In the genomic region with DNA sequence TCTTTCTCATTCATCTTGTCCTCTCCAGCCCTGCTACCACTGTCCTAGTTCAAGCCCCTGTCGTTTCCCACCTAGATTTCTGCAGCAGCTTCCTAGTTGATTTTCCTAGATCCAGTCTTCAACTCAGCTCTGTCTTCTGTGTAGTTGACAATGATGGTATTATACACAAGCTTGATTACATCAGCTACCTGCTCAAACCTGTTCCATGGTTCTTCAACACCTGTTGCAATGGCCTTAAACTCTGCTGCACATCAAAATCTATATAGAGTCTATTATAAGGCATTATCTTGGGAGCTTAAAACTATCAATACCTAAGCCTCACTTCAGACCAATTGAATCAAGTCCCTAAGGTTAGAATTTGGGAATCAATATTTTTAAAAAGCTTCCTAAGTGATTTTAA, we compare ENCODE assay signal across 35 cellular contexts.
"Had no signal": no experiment of that assay in that cellular context is flagged by ENCODE, and none has a peak within 500 bp of the region (broad histone marks: within the 10 kb centered on the region; RNA-seq: fewer than 3 reads in every experiment).

No MANE protein-coding gene starts in this region.

- H3K9me2 ChIP-seq: SK-N-SH had no signal

- H3K4me2 ChIP-seq: SK-N-SH had no signal

- H3K27ac Mint-ChIP-seq: activated CD4-positive, alpha-beta memory T cell treated with anti-CD3 and anti-CD28 coated beads, Interleukin-2, amount 10 ng/mL, durations not matched to agents 7 days and 5 days; activated naive CD4-positive, alpha-beta T cell treated with anti-CD3 and anti-CD28 coated beads, Interleukin-2, amount 50 U/mL, for 24 hours; activated naive CD8-positive, alpha-beta T cell treated with anti-CD3 and anti-CD28 coated beads, Interleukin-2, amount 10 ng/mL, durations not matched to agents 7 days and 5 days; activated T-cell treated with anti-CD3 and anti-CD28 coated beads, Interleukin-2, amount 50 U/mL, for 72 hours; activated T-helper 2 cell treated with anti-CD3 and anti-CD28 coated beads, Interferon-gamma antibody, Interleukin-2, Interleukin-4, amounts not matched to agents 10 μg/mL and 5 μg/mL and 100 μg/mL, durations not matched to agents 14 hours and 24 hours and 36 hours; T-cell; T-helper 17 cell had no signal

- H3K27ac ChIP-seq: ascending aorta, Peyer's patch, SJSA1, WERI-Rb-1 had no signal

- H3K4me1 Mint-ChIP-seq: activated CD4-positive, alpha-beta memory T cell treated with anti-CD3 and anti-CD28 coated beads, Interleukin-2, amount 10 ng/mL, durations not matched to agents 7 days and 5 days; activated naive CD4-positive, alpha-beta T cell treated with anti-CD3 and anti-CD28 coated beads, Interleukin-2, amount 50 U/mL, for 24 hours; activated naive CD8-positive, alpha-beta T cell treated with anti-CD3 and anti-CD28 coated beads, Interleukin-2, amount 10 ng/mL, durations not matched to agents 7 days and 5 days; T-cell; T-helper 17 cell had no signal

- H3K9me3 ChIP-seq: ascending aorta, MG63, Peyer's patch, SJSA1, SK-N-SH had no signal

- H3K36me3 ChIP-seq: ascending aorta, MG63, Peyer's patch, SJSA1, WERI-Rb-1 had no signal

- ATAC-seq: activated T-cell treated with anti-CD3 and anti-CD28 coated beads, Interleukin-2, amount 50 U/mL, for 72 hours; PC-3; T-cell; T-helper 17 cell had no signal

- H3K4me1 ChIP-seq: ascending aorta, Peyer's patch, SJSA1 had no signal

- DNase-seq: activated CD4-positive, alpha-beta memory T cell treated with anti-CD3 and anti-CD28 coated beads, Interleukin-2, amount 10 ng/mL, durations not matched to agents 7 days and 5 days; activated CD4-positive, alpha-beta T cell treated with anti-CD3 and anti-CD28 coated beads for 1 hour; activated CD4-positive, alpha-beta T cell treated with anti-CD3 and anti-CD28 coated beads for 48 hours; activated CD4-positive, CD25-positive, alpha-beta regulatory T cell; activated gamma-delta T cell; activated naive CD4-positive, alpha-beta T cell treated with Interleukin-2 at 50 U/mL for 16 hours; activated naive CD8-positive, alpha-beta T cell treated with anti-CD3 and anti-CD28 coated beads, Interleukin-2, amount 10 ng/mL, durations not matched to agents 7 days and 5 days; activated T-cell treated with anti-CD3 and anti-CD28 coated beads, Interleukin-2, amount 50 U/mL, for 1 hour; activated T-cell treated with anti-CD3 and anti-CD28 coated beads, Interleukin-2, amount 50 U/mL, for 72 hours; amygdala; Kasumi-1; KG1; MG63; MV-4-11; NCI-H1092; NCI-H1436 treated with DMSO at 0.1 percent for 48 hours; NCI-H187; NCI-H2029 treated with DMSO at 0.1 percent for 48 hours; NCI-H345; NCI-H524 treated with DMSO at 0.1 percent for 48 hours; NCI-H748 treated with DMSO at 0.1 percent for 48 hours; NK-92 treated with Interleukin-12 subunit alpha and Interleukin-12 subunit beta, amount 100 ng/mL, for 24 hours; PC-3; Peyer's patch; RPMI8226; SHP77 treated with DMSO at 0.1 percent for 48 hours; SK-N-SH; T-cell; T-helper 17 cell; T1000; WERI-Rb-1 had no signal

- H3K36me3 Mint-ChIP-seq: activated naive CD4-positive, alpha-beta T cell treated with anti-CD3 and anti-CD28 coated beads, Interleukin-2, amount 50 U/mL, for 24 hours; activated naive CD8-positive, alpha-beta T cell treated with anti-CD3 and anti-CD28 coated beads, Interleukin-2, amount 10 ng/mL, durations not matched to agents 7 days and 5 days; T-cell had no signal

- H3K4me3 Mint-ChIP-seq: activated CD4-positive, alpha-beta memory T cell treated with anti-CD3 and anti-CD28 coated beads, Interleukin-2, amount 10 ng/mL, durations not matched to agents 7 days and 5 days; activated naive CD4-positive, alpha-beta T cell treated with anti-CD3 and anti-CD28 coated beads, Interleukin-2, amount 50 U/mL, for 24 hours; activated naive CD8-positive, alpha-beta T cell treated with anti-CD3 and anti-CD28 coated beads, Interleukin-2, amount 10 ng/mL, durations not matched to agents 7 days and 5 days; activated T-cell treated with anti-CD3 and anti-CD28 coated beads, Interleukin-2, amount 50 U/mL, for 72 hours; T-cell; T-helper 17 cell had no signal

- H3K9me3 Mint-ChIP-seq: activated CD4-positive, alpha-beta memory T cell treated with anti-CD3 and anti-CD28 coated beads, Interleukin-2, amount 10 ng/mL, durations not matched to agents 7 days and 5 days; activated naive CD4-positive, alpha-beta T cell treated with anti-CD3 and anti-CD28 coated beads, Interleukin-2, amount 50 U/mL, for 24 hours; activated naive CD8-positive, alpha-beta T cell treated with anti-CD3 and anti-CD28 coated beads, Interleukin-2, amount 10 ng/mL, durations not matched to agents 7 days and 5 days; activated T-cell treated with anti-CD3 and anti-CD28 coated beads, Interleukin-2, amount 50 U/mL, for 72 hours; activated T-helper 2 cell treated with anti-CD3 and anti-CD28 coated beads, Interferon-gamma antibody, Interleukin-2, Interleukin-4, amounts not matched to agents 10 μg/mL and 5 μg/mL and 100 μg/mL, durations not matched to agents 14 hours and 24 hours and 36 hours; T-cell had no signal

- H3K4me3 ChIP-seq: ascending aorta, MG63, Peyer's patch, SJSA1 had no signal

- H3K27me3 ChIP-seq: ascending aorta, MG63, Peyer's patch had no signal
